ENCODE assay signal across 8 cellular contexts in the genomic region with DNA sequence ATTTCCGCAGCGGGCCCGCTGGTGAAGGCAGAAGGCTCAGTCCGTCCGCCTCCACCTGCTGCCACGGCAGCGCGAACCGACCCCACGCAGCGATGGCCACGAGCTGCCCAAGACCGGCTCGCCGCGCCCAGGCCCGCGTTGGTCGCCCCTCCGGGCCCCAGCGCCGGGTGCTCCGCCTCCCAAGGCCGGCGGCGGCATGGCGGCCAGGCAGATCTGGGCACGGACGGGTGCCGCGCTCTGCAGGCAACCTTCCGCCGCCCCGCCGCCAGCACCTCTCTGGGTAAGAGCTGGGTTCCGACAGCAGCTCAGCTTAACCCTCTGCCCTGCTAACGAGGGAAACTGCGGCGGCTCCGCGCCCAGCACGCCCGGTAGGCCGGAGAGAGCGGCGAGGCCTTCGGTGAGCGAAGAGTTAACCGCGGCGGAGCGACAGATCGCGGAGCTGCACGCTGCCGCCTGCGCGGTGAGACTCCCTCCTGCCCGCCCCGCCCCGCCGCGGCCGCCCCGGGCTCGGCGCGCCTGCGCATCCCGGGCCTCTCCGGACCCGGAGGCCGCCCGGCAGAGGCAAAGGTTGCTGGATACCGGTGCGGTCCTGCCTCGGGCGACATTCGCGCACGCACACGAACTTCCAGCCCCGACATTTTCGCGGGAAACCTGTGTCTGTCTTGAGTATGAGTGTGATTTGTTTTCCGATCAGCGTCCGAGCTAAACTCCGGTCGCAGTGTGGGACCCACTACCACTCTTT. TPM values are rescaled to one million over a fixed set of nuclear protein-coding genes. Genes with fewer than 3 reads are reported as not detected.
A peak's percentile ranks its signal among the peaks of the same experiment; 100 is the strongest.
DNase-seq lines count a peak whose midpoint lies in the region; TF ChIP-seq lines count a peak whose summit lies in the region.

Gene C1orf53, plus strand, starts transcription at position 177 of the 742 bp plus-strand sequence. Its CDS starts 20 bp downstream, at position 197.

- no peak for TF ChIP-seq CTCF in GM20000 (IDR thresholded peaks at IDR 0.05; ENCODE audit: extremely low read depth, missing control alignments)

- DNase-seq in COR-L47 (lab: John Stamatoyannopoulos, UW) (peak; percentile 86), GM20000 (ENCODE audit: low spot score) (peak; percentile 96), HS-27A (ENCODE audit: low read depth) (peak; percentile 51), NOMO-1 treated with dmso at 0.1 percent for 144 hours (lab: John Stamatoyannopoulos, UW; ENCODE audit: unreplicated experiment) (peak; percentile 63), epidermal melanocyte (ENCODE audit: insufficient read length, low spot score) (peak; percentile 94), mucosa of gallbladder (ENCODE audit: low spot score) (peak; percentile 84)
- DNase-seq in activated CD8-positive, alpha-beta memory T cell treated with anti-CD3 and anti-CD28 coated beads, Interleukin-2, amount 50 U/mL, for 48 hours = peak; percentile 90
- peak; percentile 74 for DNase-seq in stimulated activated CD8-positive, alpha-beta memory T cell treated with anti-CD3 and anti-CD28 coated beads, Interleukin-4, amount 100 ng/mL, for 24 hours (ENCODE audit: low read depth)

RNA-seq across cellular contexts. Expression of gene C1orf53, which starts in this region (rescaled TPM):
- total RNA-seq in mucosa of gallbladder = 6.4 TPM

Comparison
In these comparisons a context has a peak if more than half of its experiments do, and no peak if none do; other contexts are left out.
1. Peak in every context shown above with its lines: DNase-seq.